Comparison of ENCODE assay signal across 16 cellular contexts in genomic region chr21:41750532-41751151, GRCh38. TPM values are rescaled to one million over a fixed set of nuclear protein-coding genes. Genes with fewer than 3 reads are reported as not detected.
DNase-seq lines count a peak whose midpoint lies in the region; ATAC-seq and TF ChIP-seq lines count a peak whose summit lies in the region.
"Had no signal": no experiment of that assay in that cellular context is flagged by ENCODE, and none has a peak within 500 bp of the region (broad histone marks: within the 10 kb centered on the region; RNA-seq: fewer than 3 reads in every experiment).

No MANE protein-coding gene starts in this region.

- H2AFZ ChIP-seq in DND-41 (ENCODE audit: low read depth, low read length), result no peak overlapping the region
- H2AFZ ChIP-seq: parathyroid adenoma had no signal

- H3K27ac Mint-ChIP-seq in activated naive CD8-positive, alpha-beta T cell treated with anti-CD3 and anti-CD28 coated beads for 36 hours, result no peak overlapping the region
- no peak overlapping the region for H3K27ac Mint-ChIP-seq in activated CD4-positive, alpha-beta T cell treated with anti-CD3 and anti-CD28 coated beads, Interleukin-2, amount 10 ng/mL, durations not matched to agents 24 days and 14 days
- H3K27ac Mint-ChIP-seq: activated B cell treated with CpG ODN at 0.5 μM for 24 hours; activated CD8-positive, alpha-beta T cell treated with anti-CD3 and anti-CD28 coated beads, Interleukin-2, amount 10 ng/mL, durations not matched to agents 7 days and 5 days; T-helper 17 cell had no signal

- no peak for DNase-seq in DND-41
- no peak for DNase-seq in Panc1 (ENCODE audit: low read depth, low spot score)
- DNase-seq in glomerular visceral epithelial cell (ENCODE audit: extremely low spot score), result peak; percentile 23
- DNase-seq in prostate gland (ENCODE audit: low spot score), result no peak
- DNase-seq in gastrocnemius medialis, result no peak
- DNase-seq in activated naive CD8-positive, alpha-beta T cell treated with anti-CD3 and anti-CD28 coated beads for 36 hours, result no peak
- no peak for DNase-seq in NK-92 treated with Interleukin-12 subunit alpha and Interleukin-12 subunit beta, amount 100 ng/mL, for 24 hours (lab: John Stamatoyannopoulos, UW)
- no peak for DNase-seq in activated CD4-positive, alpha-beta T cell treated with anti-CD3 and anti-CD28 coated beads, Interleukin-2, amount 10 ng/mL, durations not matched to agents 24 days and 14 days
- DNase-seq: activated B cell treated with CpG ODN at 0.5 μM for 24 hours; activated CD8-positive, alpha-beta T cell treated with anti-CD3 and anti-CD28 coated beads, Interleukin-2, amount 10 ng/mL, durations not matched to agents 7 days and 5 days; NCI-H446 treated with DMSO at 0.1 percent for 48 hours; T-helper 17 cell; testis had no signal

- H3K4me1 Mint-ChIP-seq in activated naive CD8-positive, alpha-beta T cell treated with anti-CD3 and anti-CD28 coated beads for 36 hours, result no peaks in the 10 kb centered on the region
- no peaks in the 10 kb centered on the region for H3K4me1 Mint-ChIP-seq in activated CD4-positive, alpha-beta T cell treated with anti-CD3 and anti-CD28 coated beads, Interleukin-2, amount 10 ng/mL, durations not matched to agents 24 days and 14 days
- H3K4me1 Mint-ChIP-seq: activated B cell treated with CpG ODN at 0.5 μM for 24 hours, T-helper 17 cell had no signal

- no peak for TF ChIP-seq POLR2A in prostate gland (IDR thresholded peaks at IDR 0.05)
- TF ChIP-seq POLR2A in gastrocnemius medialis (IDR thresholded peaks at IDR 0.05), result no peak

- CTCF ChIA-PET in Panc1 (lab: Charles Lee), result interaction anchor here (1.1 to 2.0 kb wide), 2 partner anchors 66 to 138 kb away, joined by 4 to 7 read pairs; no protein-coding TSS in a partner anchor

- H3K9me3 ChIP-seq in DND-41 (ENCODE audit: insufficient read depth, low read length, severe bottlenecking) (no peaks in the 10 kb centered on the region), Panc1 (ENCODE audit: control insufficient read depth, insufficient read depth, low read depth, low read length) (no peaks in the 10 kb centered on the region), prostate gland (no peaks in the 10 kb centered on the region), gastrocnemius medialis (no peaks in the 10 kb centered on the region)
- H3K9me3 ChIP-seq: lower lobe of right lung, testis had no signal

- H3K79me2 ChIP-seq in DND-41 (ENCODE audit: insufficient read depth, low read length), result no peaks in the 10 kb centered on the region
- H3K79me2 ChIP-seq: parathyroid adenoma had no signal

- in situ Hi-C loops in Panc1 (cut with HindIII; ENCODE audit: low pct_unique_long_range_greater_than_20kb, low sequenced_read_pairs), result loop anchor here (25.0 kb wide), 1 partner anchor 138 kb away; no protein-coding TSS in a partner anchor
- in situ Hi-C loops in gastrocnemius medialis (cut with MboI; ENCODE audit: low sequenced_read_pairs in 4 of 4), result loop anchor here in 1 of 4 donors (25.0 kb wide), 1 partner anchor 88 kb away; no protein-coding TSS in a partner anchor

- no TSS peak for BruUV-seq in Panc1 (replicated peaks; lab: Mats Ljungman, UMichigan)

- no peaks in the 10 kb centered on the region for H3K27me3 Mint-ChIP-seq in activated naive CD8-positive, alpha-beta T cell treated with anti-CD3 and anti-CD28 coated beads for 36 hours
- H3K27me3 Mint-ChIP-seq in activated CD4-positive, alpha-beta T cell treated with anti-CD3 and anti-CD28 coated beads, Interleukin-2, amount 10 ng/mL, durations not matched to agents 24 days and 14 days, result no peaks in the 10 kb centered on the region
- H3K27me3 Mint-ChIP-seq: activated B cell treated with CpG ODN at 0.5 μM for 24 hours had no signal

- TF ChIP-seq CTCF in DND-41 (IDR thresholded peaks at IDR 0.05; ENCODE audit: borderline replicate concordance, extremely low read depth, low read length, poor library complexity, severe bottlenecking) (no peak), Panc1 (IDR thresholded peaks at IDR 0.05) (no peak), prostate gland (IDR thresholded peaks at IDR 0.05) (no peak), gastrocnemius medialis (IDR thresholded peaks at IDR 0.05 in 4 of 5, conservative IDR thresholded peaks at IDR 0.05 in 1 of 5) (no peak)

- no peaks in the 10 kb centered on the region for H4K20me1 ChIP-seq in DND-41 (ENCODE audit: insufficient read depth, low read length)

- H3K4me3 ChIP-seq in DND-41 (ENCODE audit: low read depth in 1 of 2, low read length in 2 of 2) (no peak overlapping the region), Panc1 (ENCODE audit: low read depth in 2 of 2, low read length in 2 of 2) (no peak overlapping the region), prostate gland (no peak overlapping the region), gastrocnemius medialis (no peak overlapping the region)
- H3K4me3 ChIP-seq: lower lobe of right lung, testis had no signal

- H3K9ac ChIP-seq in DND-41 (ENCODE audit: low read depth, low read length), result no peak overlapping the region
- H3K9ac ChIP-seq: parathyroid adenoma had no signal

- H3K36me3 ChIP-seq in DND-41 (ENCODE audit: insufficient read depth, low read length) (peaks cover 11% of the 10 kb centered on the region; the same call in 1 of the 2 replicates), Panc1 (ENCODE audit: control insufficient read depth, insufficient read depth, low read length) (peaks cover 20% of the 10 kb centered on the region), prostate gland (no peaks in the 10 kb centered on the region), gastrocnemius medialis (no peaks in the 10 kb centered on the region)

- H3K4me1 ChIP-seq in DND-41 (ENCODE audit: insufficient read depth, low read length) (peaks cover 34% of the 10 kb centered on the region), Panc1 (ENCODE audit: control insufficient read depth, insufficient read depth, low read length) (peaks cover 78% of the 10 kb centered on the region), prostate gland (replicated peaks) (peaks cover 19% of the 10 kb centered on the region), gastrocnemius medialis (no peaks in the 10 kb centered on the region)
- H3K4me1 ChIP-seq: parathyroid adenoma, testis had no signal

- intact Hi-C loops in Panc1 (cut with micrococcal nuclease; ENCODE audit: unreplicated experiment) (loop anchor here (5.0 kb wide), 1 partner anchor 73 kb away; no protein-coding TSS in a partner anchor), prostate gland (cut with DNase I) (no loop called here), gastrocnemius medialis (cut with DNase I; ENCODE audit: low total_unique reads) (no loop called here)
- intact Hi-C loops in activated CD4-positive, alpha-beta T cell treated with anti-CD3 and anti-CD28 coated beads, Interleukin-2, amount 10 ng/mL, durations not matched to agents 24 days and 14 days (cut with micrococcal nuclease), result no loop called here

- 0 out of 2 replicates have a peak overlapping the region, but pooled peaks have one; percentile 16 for H3K27ac ChIP-seq in DND-41 (ENCODE audit: low read length)
- peak overlapping the region; percentile 94 for H3K27ac ChIP-seq in Panc1 (ENCODE audit: low read length)
- peak overlapping the region; percentile 20 to 49 for H3K27ac ChIP-seq in prostate gland
- H3K27ac ChIP-seq in gastrocnemius medialis, result no peak overlapping the region
- H3K27ac ChIP-seq: lower lobe of right lung, parathyroid adenoma, testis had no signal

- POLR2A ChIA-PET in Panc1 (lab: Charles Lee), result no interaction called here

- H3K4me2 ChIP-seq in DND-41 (ENCODE audit: insufficient read depth, low read length), result no peak overlapping the region

- H3K27me3 ChIP-seq in DND-41 (ENCODE audit: insufficient read depth, low read length, poor library complexity) (no peaks in the 10 kb centered on the region), Panc1 (ENCODE audit: control insufficient read depth, insufficient read depth, low read length) (no peaks in the 10 kb centered on the region), prostate gland (replicated peaks; ENCODE audit: insufficient read depth) (no peaks in the 10 kb centered on the region), gastrocnemius medialis (no peaks in the 10 kb centered on the region)
- H3K27me3 ChIP-seq: testis had no signal

- H3K9me3 Mint-ChIP-seq in activated naive CD8-positive, alpha-beta T cell treated with anti-CD3 and anti-CD28 coated beads for 36 hours, result no peaks in the 10 kb centered on the region
- H3K9me3 Mint-ChIP-seq in activated CD4-positive, alpha-beta T cell treated with anti-CD3 and anti-CD28 coated beads, Interleukin-2, amount 10 ng/mL, durations not matched to agents 24 days and 14 days, result no peaks in the 10 kb centered on the region
- H3K9me3 Mint-ChIP-seq: activated B cell treated with CpG ODN at 0.5 μM for 24 hours had no signal

- WGBS in prostate gland, result 72% methylated on average over 16 of the region's 16 CpGs

- no peaks in the 10 kb centered on the region for H3K36me3 Mint-ChIP-seq in activated naive CD8-positive, alpha-beta T cell treated with anti-CD3 and anti-CD28 coated beads for 36 hours
- H3K36me3 Mint-ChIP-seq in activated CD4-positive, alpha-beta T cell treated with anti-CD3 and anti-CD28 coated beads, Interleukin-2, amount 10 ng/mL, durations not matched to agents 24 days and 14 days (ENCODE audit: low read depth), result no peaks in the 10 kb centered on the region

- no peak for ATAC-seq in DND-41 (ENCODE audit: insufficient read depth, low read depth)
- peak; percentile 19; the same call in 1 of the 2 replicates for ATAC-seq in Panc1
- ATAC-seq in gastrocnemius medialis, result no peak
- ATAC-seq: activated CD8-positive, alpha-beta T cell treated with anti-CD3 and anti-CD28 coated beads, Interleukin-2, amount 10 ng/mL, durations not matched to agents 7 days and 5 days; T-helper 17 cell had no signal

- H3K4me3 Mint-ChIP-seq in activated naive CD8-positive, alpha-beta T cell treated with anti-CD3 and anti-CD28 coated beads for 36 hours, result no peak overlapping the region
- no peak overlapping the region for H3K4me3 Mint-ChIP-seq in activated CD4-positive, alpha-beta T cell treated with anti-CD3 and anti-CD28 coated beads, Interleukin-2, amount 10 ng/mL, durations not matched to agents 24 days and 14 days
- H3K4me3 Mint-ChIP-seq: activated B cell treated with CpG ODN at 0.5 μM for 24 hours; activated CD8-positive, alpha-beta T cell treated with anti-CD3 and anti-CD28 coated beads, Interleukin-2, amount 10 ng/mL, durations not matched to agents 7 days and 5 days; T-helper 17 cell had no signal

RNA-seq across cellular contexts. Expression of gene RIPK4, which starts 16.2 kb away (rescaled TPM):
- total RNA-seq in Panc1 (2021; ENCODE audit: unreplicated experiment) (67.4 TPM), prostate gland (10 to 100 TPM; 26.9 to 52.6 TPM), gastrocnemius medialis (under 1 TPM in 2 of 4 donors, not detected in 2; 0.04 to 0.07 TPM)
- 76.4 TPM for polyA plus RNA-seq in Panc1 (2012; ENCODE audit: insufficient read length)
- total RNA-seq in activated naive CD8-positive, alpha-beta T cell treated with anti-CD3 and anti-CD28 coated beads for 36 hours, result under 1 TPM; 0.62 to 0.76 TPM
- not detected in 2 replicates for total RNA-seq in activated CD4-positive, alpha-beta T cell treated with anti-CD3 and anti-CD28 coated beads, Interleukin-2, amount 10 ng/mL, durations not matched to agents 24 days and 14 days
- total RNA-seq: activated CD8-positive, alpha-beta T cell treated with anti-CD3 and anti-CD28 coated beads, Interleukin-2, amount 10 ng/mL, durations not matched to agents 7 days and 5 days; LHCN-M2 had no signal

Comparison
In these comparisons a context has a peak if more than half of its experiments do, and no peak if none do; other contexts are left out.
1. H3K27ac ChIP-seq: peak in DND-41 (single experiment), Panc1 (single experiment) and prostate gland (2 of 2); none in gastrocnemius medialis (0 of 4).
2. RNA of gene RIPK4, which starts 16.2 kb away (total RNA-seq): 67.4 TPM in Panc1 (single experiment) and 26.9 to 52.6 TPM in prostate gland; 0.62 to 0.76 TPM in activated naive CD8-positive, alpha-beta T cell treated with anti-CD3 and anti-CD28 coated beads for 36 hours, 0.04 to 0.07 TPM in gastrocnemius medialis and not detected in activated CD4-positive, alpha-beta T cell treated with anti-CD3 and anti-CD28 coated beads, Interleukin-2, amount 10 ng/mL, durations not matched to agents 24 days and 14 days; every median in the first group is over 10 times any median in the second.